Comparison of ENCODE assay signal across 1 cellular context in the genomic region with DNA sequence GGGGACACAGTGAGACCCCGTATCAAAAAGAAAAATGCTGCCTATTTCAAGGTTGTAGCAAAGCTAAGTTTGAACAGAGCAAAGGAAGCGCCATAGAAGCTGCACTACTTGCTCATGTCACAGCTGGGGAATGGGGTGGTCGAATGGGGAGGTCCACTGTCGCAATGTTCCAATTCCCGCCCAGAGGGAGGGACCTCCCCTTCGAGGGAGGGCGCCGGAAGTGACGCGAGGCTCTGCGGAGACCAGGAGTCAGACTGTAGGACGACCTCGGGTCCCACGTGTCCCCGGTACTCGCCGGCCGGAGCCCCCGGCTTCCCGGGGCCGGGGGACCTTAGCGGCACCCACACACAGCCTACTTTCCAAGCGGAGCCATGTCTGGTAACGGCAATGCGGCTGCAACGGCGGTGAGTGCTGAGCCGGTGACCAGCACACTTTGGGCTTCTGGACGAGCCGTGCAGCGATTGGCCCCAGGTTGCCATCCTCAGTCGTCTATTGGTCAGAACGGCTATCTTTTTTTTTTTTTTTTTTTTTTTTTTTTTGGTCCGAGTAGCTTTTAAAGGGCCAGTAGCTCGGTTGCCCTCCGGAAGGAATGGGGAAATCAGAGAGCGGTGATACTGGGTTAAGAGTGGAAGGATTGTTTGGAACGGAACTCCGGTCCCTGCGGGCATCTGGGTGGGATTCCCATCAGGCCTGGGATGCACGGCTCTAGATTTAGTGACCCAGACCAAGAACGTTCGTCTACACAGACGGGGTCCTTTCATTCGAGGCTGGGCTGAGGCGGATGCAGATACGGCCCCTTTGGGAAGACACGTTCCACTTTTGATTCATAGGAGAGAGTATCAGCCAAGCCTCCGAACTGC.
A peak's percentile ranks its signal among the peaks of the same experiment; 100 is the strongest.
TF ChIP-seq lines count a peak whose summit lies in the region.

Gene HMBS, plus strand, starts transcription at position 219 of the 860 bp plus-strand sequence. Its CDS starts 153 bp downstream, at position 372.

TF ChIP-seq in HepG2, 621 proteins besides CTCF, POLR2A, EP300 and RAD21 (continued from another document and continues in another):
- TF ChIP-seq, protein P1, sequence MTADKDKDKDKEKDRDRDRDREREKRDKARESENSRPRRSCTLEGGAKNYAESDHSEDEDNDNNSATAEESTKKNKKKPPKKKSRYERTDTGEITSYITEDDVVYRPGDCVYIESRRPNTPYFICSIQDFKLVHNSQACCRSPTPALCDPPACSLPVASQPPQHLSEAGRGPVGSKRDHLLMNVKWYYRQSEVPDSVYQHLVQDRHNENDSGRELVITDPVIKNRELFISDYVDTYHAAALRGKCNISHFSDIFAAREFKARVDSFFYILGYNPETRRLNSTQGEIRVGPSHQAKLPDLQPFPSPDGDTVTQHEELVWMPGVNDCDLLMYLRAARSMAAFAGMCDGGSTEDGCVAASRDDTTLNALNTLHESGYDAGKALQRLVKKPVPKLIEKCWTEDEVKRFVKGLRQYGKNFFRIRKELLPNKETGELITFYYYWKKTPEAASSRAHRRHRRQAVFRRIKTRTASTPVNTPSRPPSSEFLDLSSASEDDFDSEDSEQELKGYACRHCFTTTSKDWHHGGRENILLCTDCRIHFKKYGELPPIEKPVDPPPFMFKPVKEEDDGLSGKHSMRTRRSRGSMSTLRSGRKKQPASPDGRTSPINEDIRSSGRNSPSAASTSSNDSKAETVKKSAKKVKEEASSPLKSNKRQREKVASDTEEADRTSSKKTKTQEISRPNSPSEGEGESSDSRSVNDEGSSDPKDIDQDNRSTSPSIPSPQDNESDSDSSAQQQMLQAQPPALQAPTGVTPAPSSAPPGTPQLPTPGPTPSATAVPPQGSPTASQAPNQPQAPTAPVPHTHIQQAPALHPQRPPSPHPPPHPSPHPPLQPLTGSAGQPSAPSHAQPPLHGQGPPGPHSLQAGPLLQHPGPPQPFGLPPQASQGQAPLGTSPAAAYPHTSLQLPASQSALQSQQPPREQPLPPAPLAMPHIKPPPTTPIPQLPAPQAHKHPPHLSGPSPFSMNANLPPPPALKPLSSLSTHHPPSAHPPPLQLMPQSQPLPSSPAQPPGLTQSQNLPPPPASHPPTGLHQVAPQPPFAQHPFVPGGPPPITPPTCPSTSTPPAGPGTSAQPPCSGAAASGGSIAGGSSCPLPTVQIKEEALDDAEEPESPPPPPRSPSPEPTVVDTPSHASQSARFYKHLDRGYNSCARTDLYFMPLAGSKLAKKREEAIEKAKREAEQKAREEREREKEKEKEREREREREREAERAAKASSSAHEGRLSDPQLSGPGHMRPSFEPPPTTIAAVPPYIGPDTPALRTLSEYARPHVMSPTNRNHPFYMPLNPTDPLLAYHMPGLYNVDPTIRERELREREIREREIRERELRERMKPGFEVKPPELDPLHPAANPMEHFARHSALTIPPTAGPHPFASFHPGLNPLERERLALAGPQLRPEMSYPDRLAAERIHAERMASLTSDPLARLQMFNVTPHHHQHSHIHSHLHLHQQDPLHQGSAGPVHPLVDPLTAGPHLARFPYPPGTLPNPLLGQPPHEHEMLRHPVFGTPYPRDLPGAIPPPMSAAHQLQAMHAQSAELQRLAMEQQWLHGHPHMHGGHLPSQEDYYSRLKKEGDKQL (CRISPR knock-in tag; IDR thresholded peaks at IDR 0.05; ENCODE audit: low read depth), result no peak
- TF ChIP-seq ZFP36 (IDR thresholded peaks at IDR 0.05; ENCODE audit: borderline replicate concordance, low read depth, low read length, partially characterized antibody) (no peak), ZNF264 (CRISPR knock-in tag; IDR thresholded peaks at IDR 0.05) (peak; percentile 56; the same call in 1 of the 2 replicates), GZF1 (CRISPR knock-in tag; IDR thresholded peaks at IDR 0.05) (no peak), RFX1 (IDR thresholded peaks at IDR 0.05) (no peak), YEATS4 (CRISPR knock-in tag; IDR thresholded peaks at IDR 0.05; ENCODE audit: borderline replicate concordance) (peak; percentile 78), CHD2 (IDR thresholded peaks at IDR 0.05; ENCODE audit: low read depth, low read length) (0 out of 2 replicates have a peak, but pooled peaks have one; percentile 10), GABPB1 (CRISPR knock-in tag; IDR thresholded peaks at IDR 0.05) (peak; percentile 98), ZNF598 (CRISPR knock-in tag; IDR thresholded peaks at IDR 0.05; ENCODE audit: borderline replicate concordance) (no peak; the same call in 1 of the 2 replicates), JUND (CRISPR knock-in tag; IDR thresholded peaks at IDR 0.05) (no peak), ZBTB34 (CRISPR knock-in tag; IDR thresholded peaks at IDR 0.05) (no peak), ZKSCAN8 (CRISPR knock-in tag; IDR thresholded peaks at IDR 0.05; ENCODE audit: borderline replicate concordance) (peak; percentile 33; the same call in 1 of the 2 replicates), NCOR1 (IDR thresholded peaks at IDR 0.05; ENCODE audit: borderline replicate concordance, low read length) (peak; percentile 31; the same call in 1 of the 2 replicates), NCOA2 (CRISPR knock-in tag; IDR thresholded peaks at IDR 0.05) (no peak), TCF12 (IDR thresholded peaks at IDR 0.05) (no peak), TCF12 (CRISPR knock-in tag; IDR thresholded peaks at IDR 0.05) (no peak), EEA1 (CRISPR knock-in tag; IDR thresholded peaks at IDR 0.05; ENCODE audit: borderline replicate concordance) (no peak), ZNF674 (CRISPR knock-in tag; IDR thresholded peaks at IDR 0.05; ENCODE audit: low read depth) (no peak), ZNF841 (CRISPR knock-in tag; IDR thresholded peaks at IDR 0.05; ENCODE audit: borderline replicate concordance) (no peak), SYNCRIP (IDR thresholded peaks at IDR 0.05; ENCODE audit: insufficient read depth, low read depth, low read length) (no peak), THAP9 (CRISPR knock-in tag; IDR thresholded peaks at IDR 0.05; ENCODE audit: borderline replicate concordance) (peak; percentile 34; the same call in 1 of the 2 replicates), SPEN (CRISPR knock-in tag; IDR thresholded peaks at IDR 0.05; ENCODE audit: low read depth) (peak; percentile 74), MXD4 (CRISPR knock-in tag; IDR thresholded peaks at IDR 0.05) (peak; percentile 80), ZEB1 (IDR thresholded peaks at IDR 0.05; ENCODE audit: insufficient replicate concordance, low read depth) (peak; percentile 65), TOPORS (CRISPR knock-in tag; IDR thresholded peaks at IDR 0.05) (no peak), PAF1 (CRISPR knock-in tag; IDR thresholded peaks at IDR 0.05) (no peak), ZFP82 (CRISPR knock-in tag; IDR thresholded peaks at IDR 0.05; ENCODE audit: borderline replicate concordance) (no peak), ZSCAN12 (CRISPR knock-in tag; IDR thresholded peaks at IDR 0.05) (0 out of 2 replicates have a peak, but pooled peaks have one; percentile 61), DR1 (CRISPR knock-in tag; IDR thresholded peaks at IDR 0.05) (no peak), TBX3 (IDR thresholded peaks at IDR 0.05; ENCODE audit: borderline replicate concordance) (no peak), KDM6A (CRISPR knock-in tag; IDR thresholded peaks at IDR 0.05; ENCODE audit: low read depth) (no peak), NR2F6 (IDR thresholded peaks at IDR 0.05) (peak; percentile 57), NR2F6 (CRISPR knock-in tag; IDR thresholded peaks at IDR 0.05) (peak; percentile 69; the same call in 1 of the 2 replicates), CSRNP1 (CRISPR knock-in tag; IDR thresholded peaks at IDR 0.05) (peak; percentile 83; the same call in 1 of the 2 replicates), REL (CRISPR knock-in tag; conservative IDR thresholded peaks at IDR 0.05) (no peak), HOXA3 (CRISPR knock-in tag; IDR thresholded peaks at IDR 0.05) (peak; percentile 79), RBAK (CRISPR knock-in tag; IDR thresholded peaks at IDR 0.05) (0 out of 2 replicates have a peak, but pooled peaks have one; percentile 16), ARHGAP35 (CRISPR knock-in tag; IDR thresholded peaks at IDR 0.05; ENCODE audit: borderline replicate concordance) (peak; percentile 66; the same call in 1 of the 2 replicates), MYNN (CRISPR knock-in tag; IDR thresholded peaks at IDR 0.05; ENCODE audit: low read depth) (no peak), KLF13 (CRISPR knock-in tag; IDR thresholded peaks at IDR 0.05) (no peak), ZFP90 (CRISPR knock-in tag; IDR thresholded peaks at IDR 0.05; ENCODE audit: borderline replicate concordance) (no peak)
- TF ChIP-seq, protein P2, sequence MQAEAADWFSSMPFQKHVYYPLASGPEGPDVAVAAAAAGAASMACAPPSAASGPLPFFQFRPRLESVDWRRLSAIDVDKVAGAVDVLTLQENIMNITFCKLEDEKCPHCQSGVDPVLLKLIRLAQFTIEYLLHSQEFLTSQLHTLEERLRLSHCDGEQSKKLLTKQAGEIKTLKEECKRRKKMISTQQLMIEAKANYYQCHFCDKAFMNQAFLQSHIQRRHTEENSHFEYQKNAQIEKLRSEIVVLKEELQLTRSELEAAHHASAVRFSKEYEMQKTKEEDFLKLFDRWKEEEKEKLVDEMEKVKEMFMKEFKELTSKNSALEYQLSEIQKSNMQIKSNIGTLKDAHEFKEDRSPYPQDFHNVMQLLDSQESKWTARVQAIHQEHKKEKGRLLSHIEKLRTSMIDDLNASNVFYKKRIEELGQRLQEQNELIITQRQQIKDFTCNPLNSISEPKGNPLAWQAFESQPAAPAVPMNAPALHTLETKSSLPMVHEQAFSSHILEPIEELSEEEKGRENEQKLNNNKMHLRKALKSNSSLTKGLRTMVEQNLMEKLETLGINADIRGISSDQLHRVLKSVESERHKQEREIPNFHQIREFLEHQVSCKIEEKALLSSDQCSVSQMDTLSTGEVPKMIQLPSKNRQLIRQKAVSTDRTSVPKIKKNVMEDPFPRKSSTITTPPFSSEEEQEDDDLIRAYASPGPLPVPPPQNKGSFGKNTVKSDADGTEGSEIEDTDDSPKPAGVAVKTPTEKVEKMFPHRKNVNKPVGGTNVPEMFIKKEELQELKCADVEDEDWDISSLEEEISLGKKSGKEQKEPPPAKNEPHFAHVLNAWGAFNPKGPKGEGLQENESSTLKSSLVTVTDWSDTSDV (CRISPR knock-in tag; IDR thresholded peaks at IDR 0.05), result no peak
- TF ChIP-seq, protein P3, sequence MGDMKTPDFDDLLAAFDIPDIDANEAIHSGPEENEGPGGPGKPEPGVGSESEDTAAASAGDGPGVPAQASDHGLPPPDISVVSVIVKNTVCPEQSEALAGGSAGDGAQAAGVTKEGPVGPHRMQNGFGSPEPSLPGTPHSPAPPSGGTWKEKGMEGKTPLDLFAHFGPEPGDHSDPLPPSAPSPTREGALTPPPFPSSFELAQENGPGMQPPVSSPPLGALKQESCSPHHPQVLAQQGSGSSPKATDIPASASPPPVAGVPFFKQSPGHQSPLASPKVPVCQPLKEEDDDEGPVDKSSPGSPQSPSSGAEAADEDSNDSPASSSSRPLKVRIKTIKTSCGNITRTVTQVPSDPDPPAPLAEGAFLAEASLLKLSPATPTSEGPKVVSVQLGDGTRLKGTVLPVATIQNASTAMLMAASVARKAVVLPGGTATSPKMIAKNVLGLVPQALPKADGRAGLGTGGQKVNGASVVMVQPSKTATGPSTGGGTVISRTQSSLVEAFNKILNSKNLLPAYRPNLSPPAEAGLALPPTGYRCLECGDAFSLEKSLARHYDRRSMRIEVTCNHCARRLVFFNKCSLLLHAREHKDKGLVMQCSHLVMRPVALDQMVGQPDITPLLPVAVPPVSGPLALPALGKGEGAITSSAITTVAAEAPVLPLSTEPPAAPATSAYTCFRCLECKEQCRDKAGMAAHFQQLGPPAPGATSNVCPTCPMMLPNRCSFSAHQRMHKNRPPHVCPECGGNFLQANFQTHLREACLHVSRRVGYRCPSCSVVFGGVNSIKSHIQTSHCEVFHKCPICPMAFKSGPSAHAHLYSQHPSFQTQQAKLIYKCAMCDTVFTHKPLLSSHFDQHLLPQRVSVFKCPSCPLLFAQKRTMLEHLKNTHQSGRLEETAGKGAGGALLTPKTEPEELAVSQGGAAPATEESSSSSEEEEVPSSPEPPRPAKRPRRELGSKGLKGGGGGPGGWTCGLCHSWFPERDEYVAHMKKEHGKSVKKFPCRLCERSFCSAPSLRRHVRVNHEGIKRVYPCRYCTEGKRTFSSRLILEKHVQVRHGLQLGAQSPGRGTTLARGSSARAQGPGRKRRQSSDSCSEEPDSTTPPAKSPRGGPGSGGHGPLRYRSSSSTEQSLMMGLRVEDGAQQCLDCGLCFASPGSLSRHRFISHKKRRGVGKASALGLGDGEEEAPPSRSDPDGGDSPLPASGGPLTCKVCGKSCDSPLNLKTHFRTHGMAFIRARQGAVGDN (CRISPR knock-in tag; IDR thresholded peaks at IDR 0.05), result peak; percentile 92
